ENCODE assay signal across 10 cellular contexts in genomic region chr7:24922099-24922773, GRCh38. TPM values are rescaled to one million over a fixed set of nuclear protein-coding genes. Genes with fewer than 3 reads are reported as not detected.
DNase-seq lines count a peak whose midpoint lies in the region; ATAC-seq, FAIRE-seq and TF ChIP-seq lines count a peak whose summit lies in the region.
"Had no signal": no experiment of that assay in that cellular context is flagged by ENCODE, and none has a peak within 500 bp of the region (broad histone marks: within the 10 kb centered on the region; RNA-seq: fewer than 3 reads in every experiment).

No MANE protein-coding gene starts in this region.

- H3K4me1 ChIP-seq in lower lobe of right lung (peaks cover 16% of the 10 kb centered on the region), tibial artery (peaks cover 0 to 10% (median under 1%) of the 10 kb centered on the region in 4 donors)

- H3K27ac ChIP-seq in KOPT-K1 (ENCODE audit: low read depth, low read length, poor library complexity, severe bottlenecking) (peak overlapping the region; percentile 65), lower lobe of right lung (peak overlapping the region; percentile 15), tibial artery (no peak overlapping the region)

- DNase-seq in COLO829 (ENCODE audit: low spot score) (peak; percentile 46), cardiac fibroblast (ENCODE audit: low read depth in 2 of 2) (peak; percentile 25 to 70), lower lobe of right lung (no peak), GM12892 (ENCODE audit: insufficient read length) (no peak), retina (no peak), tibial artery (no peak)
- DNase-seq: substantia nigra had no signal

- H3K27me3 ChIP-seq in lower lobe of right lung (ENCODE audit: low read depth) (no peaks in the 10 kb centered on the region), tibial artery (no peaks in the 10 kb centered on the region)

- no peak for TF ChIP-seq POLR2A in GM12892 (IDR thresholded peaks at IDR 0.05; ENCODE audit: low read depth, low read length)

- no peak for FAIRE-seq in GM12892 (lab: Jason Lieb, UNC)
- FAIRE-seq: endometrium had no signal

- H3K9me3 ChIP-seq in KOPT-K1 (ENCODE audit: insufficient read depth, low read length, poor library complexity, severe bottlenecking) (no peaks in the 10 kb centered on the region), lower lobe of right lung (no peaks in the 10 kb centered on the region), tibial artery (no peaks in the 10 kb centered on the region)

- H3K4me3 ChIP-seq in cardiac fibroblast (replicated peaks in 1 of 2; ENCODE audit: low read depth in 2 of 2, low read length in 2 of 2) (no peak overlapping the region), lower lobe of right lung (no peak overlapping the region), tibial artery (no peak overlapping the region)

- H3K36me3 ChIP-seq in KOPT-K1 (ENCODE audit: insufficient read depth, low read length) = no peaks in the 10 kb centered on the region
- no peaks in the 10 kb centered on the region for H3K36me3 ChIP-seq in lower lobe of right lung
- no peaks in the 10 kb centered on the region for H3K36me3 ChIP-seq in tibial artery

- intact Hi-C loops in lower lobe of right lung (cut with DNase I) = no loop called here
- intact Hi-C loops in tibial artery (cut with DNase I; ENCODE audit: low total_unique reads) = no loop called here

- ATAC-seq in lower lobe of right lung = peak in 1 of 2 donors; percentile 3
- ATAC-seq in HG03460 (IDR thresholded peaks at IDR 0.05; ENCODE audit: unreplicated experiment) = no peak

- no peak for TF ChIP-seq CTCF in cardiac fibroblast (IDR thresholded peaks at IDR 0.05; ENCODE audit: low read depth, low read length)
- TF ChIP-seq CTCF in lower lobe of right lung (IDR thresholded peaks at IDR 0.05) = no peak
- no peak for TF ChIP-seq CTCF in tibial artery (IDR thresholded peaks at IDR 0.05)

RNA-seq across cellular contexts. Expression of gene OSBPL3, which starts 57.7 kb away (rescaled TPM):
- total RNA-seq in lower lobe of right lung = 24.9 TPM
- 21.6 TPM for polyA plus RNA-seq in GM12892 (2012; ENCODE audit: missing spikeins)

Comparison
In these comparisons a context has a peak if more than half of its experiments do, and no peak if none do; other contexts are left out.
1. DNase-seq: peak in COLO829 (single experiment) and cardiac fibroblast (2 of 2); none in lower lobe of right lung (single experiment), GM12892 (single experiment), retina (single experiment) and tibial artery (0 of 2).
2. H3K27ac ChIP-seq: peak in KOPT-K1 (single experiment) and lower lobe of right lung (single experiment); none in tibial artery (0 of 2).